In genomic region chr19:43704002-43704705, GRCh38 we compare ENCODE assay signal across 1 cellular context.
A peak's percentile ranks its signal among the peaks of the same experiment; 100 is the strongest.
TF ChIP-seq lines count a peak whose summit lies in the region.

No MANE protein-coding gene starts in this region.

TF ChIP-seq in HepG2, 621 proteins besides CTCF, POLR2A, EP300 and RAD21 (continued from another document):
- TF ChIP-seq AHDC1 (CRISPR knock-in tag; IDR thresholded peaks at IDR 0.05; ENCODE audit: borderline replicate concordance) (0 out of 2 replicates have a peak, but pooled peaks have one; percentile 22), HOXD1 (CRISPR knock-in tag; IDR thresholded peaks at IDR 0.05) (no peak), SOX5 (CRISPR knock-in tag; IDR thresholded peaks at IDR 0.05; ENCODE audit: borderline replicate concordance) (no peak), DDIT3 (CRISPR knock-in tag; IDR thresholded peaks at IDR 0.05) (no peak), ARID3A (IDR thresholded peaks at IDR 0.05; ENCODE audit: low read depth, low read length) (no peak), FLYWCH1 (CRISPR knock-in tag; IDR thresholded peaks at IDR 0.05) (no peak), ZNF891 (CRISPR knock-in tag; IDR thresholded peaks at IDR 0.05) (no peak), GABPA (IDR thresholded peaks at IDR 0.05; ENCODE audit: low read depth, low read length) (no peak), GABPA (CRISPR knock-in tag; IDR thresholded peaks at IDR 0.05; ENCODE audit: low read depth) (peak; percentile 80), ISL2 (CRISPR knock-in tag; IDR thresholded peaks at IDR 0.05) (no peak), PCBP1 (IDR thresholded peaks at IDR 0.05; ENCODE audit: borderline replicate concordance, low read depth, low read length) (no peak), ZNF646 (CRISPR knock-in tag; IDR thresholded peaks at IDR 0.05) (no peak), MIER2 (CRISPR knock-in tag; IDR thresholded peaks at IDR 0.05) (no peak), KLF13 (CRISPR knock-in tag; IDR thresholded peaks at IDR 0.05) (no peak), YY1 (IDR thresholded peaks at IDR 0.05; ENCODE audit: insufficient read depth, insufficient replicate concordance, low read depth, low read length) (peak; percentile 15), THYN1 (CRISPR knock-in tag; IDR thresholded peaks at IDR 0.05; ENCODE audit: borderline replicate concordance, low read depth) (no peak), ZNF281 (CRISPR knock-in tag; IDR thresholded peaks at IDR 0.05; ENCODE audit: borderline replicate concordance) (peak; percentile 78; the same call in 1 of the 2 replicates), ZNF737 (CRISPR knock-in tag; IDR thresholded peaks at IDR 0.05; ENCODE audit: borderline replicate concordance) (no peak), SKI (IDR thresholded peaks at IDR 0.05; ENCODE audit: partially characterized antibody) (no peak), DNMT3B (CRISPR knock-in tag; conservative IDR thresholded peaks at IDR 0.05) (no peak), HMG20B (CRISPR knock-in tag; conservative IDR thresholded peaks at IDR 0.05) (no peak), ZNF205 (CRISPR knock-in tag; IDR thresholded peaks at IDR 0.05) (no peak), DRAP1 (CRISPR knock-in tag; IDR thresholded peaks at IDR 0.05) (0 out of 2 replicates have a peak, but pooled peaks have one; percentile 17), SOX13 (IDR thresholded peaks at IDR 0.05) (no peak), SOX13 (CRISPR knock-in tag; conservative IDR thresholded peaks at IDR 0.05 in 1 of 2, IDR thresholded peaks at IDR 0.05 in 1 of 2) (0 out of 4 replicates have a peak, but pooled peaks of 1 of the 2 experiments have one; percentile 24), UBTF (CRISPR knock-in tag; IDR thresholded peaks at IDR 0.05) (no peak), SMAD9 (CRISPR knock-in tag; IDR thresholded peaks at IDR 0.05) (no peak), ZNF878 (CRISPR knock-in tag; IDR thresholded peaks at IDR 0.05) (no peak), ZNF850 (CRISPR knock-in tag; conservative IDR thresholded peaks at IDR 0.05) (no peak), ZC3H13 (CRISPR knock-in tag; IDR thresholded peaks at IDR 0.05) (no peak), KAT8 (CRISPR knock-in tag; IDR thresholded peaks at IDR 0.05) (peak; percentile 44; the same call in 1 of the 2 replicates), EEA1 (CRISPR knock-in tag; IDR thresholded peaks at IDR 0.05; ENCODE audit: borderline replicate concordance) (no peak), ESRRA (CRISPR knock-in tag; IDR thresholded peaks at IDR 0.05; ENCODE audit: low read depth) (no peak), ZNF574 (CRISPR knock-in tag; IDR thresholded peaks at IDR 0.05) (no peak)
